In the genomic region with DNA sequence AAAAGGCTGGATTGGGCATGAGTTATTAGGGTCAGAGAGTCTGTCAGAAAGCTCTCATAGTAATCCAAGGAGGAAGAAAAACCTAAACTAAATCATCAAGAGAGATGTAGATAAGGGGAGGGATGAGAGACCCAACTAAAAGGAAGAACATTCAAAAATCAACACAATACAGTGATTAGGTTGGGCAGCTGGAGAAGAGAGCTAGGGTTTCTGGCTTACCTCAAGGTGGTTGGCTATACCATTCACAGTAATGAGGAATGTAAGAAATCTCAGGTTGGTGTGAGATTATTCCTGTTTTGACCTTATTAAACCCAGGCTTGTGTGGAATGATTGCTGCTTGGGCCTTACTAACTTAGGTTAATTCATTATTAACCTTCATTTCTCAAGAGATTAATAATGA, we compare ENCODE assay signal across 24 cellular contexts. TPM values are rescaled to one million over a fixed set of nuclear protein-coding genes. Genes with fewer than 3 reads are reported as not detected.
"Had no signal": no experiment of that assay in that cellular context is flagged by ENCODE, and none has a peak within 500 bp of the region (broad histone marks: within the 10 kb centered on the region; RNA-seq: fewer than 3 reads in every experiment).

No MANE protein-coding gene starts in this region.

- H3K9me3 ChIP-seq: MG63, SJCRH30 had no signal

- H3K4me1 ChIP-seq: SJCRH30 had no signal

- H3K27ac ChIP-seq: SJCRH30 had no signal

- H3K4me3 ChIP-seq: MG63, SJCRH30 had no signal

- DNase-seq: IMR-90, Karpas-422, KG1, MG63, NCI-H1092, NCI-H1105 treated with DMSO at 0.1 percent for 48 hours, NCI-H1417 treated with DMSO at 0.1 percent for 48 hours, NCI-H146, NCI-H1694 treated with DMSO at 0.1 percent for 48 hours, NCI-H1930, NCI-H2081, NCI-H2107, NCI-H226, NCI-H510A, NCI-H524 treated with DMSO at 0.1 percent for 48 hours, NCI-H69, NCI-H774, PC-3, SHP77 treated with DMSO at 0.1 percent for 48 hours, SJCRH30 had no signal

- ATAC-seq: HepG2, Panc1, PC-3, Right ventricle myocardium inferior, SK-N-SH treated with all-trans-retinoic acid at 6 μM for 48 hours had no signal

- H3K27me3 ChIP-seq: MG63, SJCRH30 had no signal

RNA-seq across cellular contexts. Expression of gene COL12A1, which starts 44.0 kb away (rescaled TPM):
- polyA plus RNA-seq: HepG2 had no signal
